2 cellular contexts compared by ENCODE assay signal in the genomic region with DNA sequence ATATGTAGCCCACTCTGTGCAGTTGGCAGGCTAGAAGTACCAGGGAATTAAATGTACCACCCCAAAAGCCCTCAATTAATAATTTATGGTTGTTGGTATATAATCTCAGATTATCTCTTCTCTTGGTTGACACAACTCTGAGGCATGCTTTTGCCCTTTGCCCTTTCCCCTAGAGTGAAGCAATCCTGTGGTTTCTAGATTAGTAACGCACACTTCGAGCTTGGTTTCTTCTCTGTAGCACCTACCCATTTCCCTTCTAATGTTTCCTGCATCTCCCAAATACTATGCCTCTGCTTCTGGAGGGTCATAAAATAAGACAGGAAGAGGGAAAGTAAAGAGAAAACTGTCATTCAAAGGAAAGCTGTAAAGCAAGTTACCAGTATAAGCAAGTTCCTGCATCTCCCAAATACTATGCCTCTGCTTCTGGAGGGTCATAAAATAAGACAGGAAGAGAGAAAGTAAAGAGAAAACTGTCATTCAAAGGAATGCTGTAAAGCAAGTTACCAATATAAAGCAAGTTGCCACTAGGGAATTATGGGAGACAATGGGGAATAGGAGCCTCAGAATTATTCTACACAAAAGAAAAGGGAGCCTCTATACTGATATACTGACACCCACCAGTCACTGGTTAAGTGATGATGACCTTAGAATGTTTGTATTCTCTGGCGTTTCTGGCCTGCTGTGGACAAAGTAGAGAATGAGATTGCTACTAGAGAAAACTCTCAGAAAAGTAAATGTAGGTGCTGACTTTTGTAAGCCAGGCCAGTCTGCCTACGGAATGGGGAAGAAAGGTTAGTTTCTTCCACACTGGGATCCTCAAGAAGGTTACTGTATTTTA.
TF ChIP-seq lines count a peak whose summit lies in the region.

No MANE protein-coding gene starts in this region.

TF ChIP-seq in HCT116, 20 proteins besides CTCF, POLR2A, EP300 and RAD21:
- TF ChIP-seq SIN3A (IDR thresholded peaks at IDR 0.05; ENCODE audit: low read depth) = no peak
- no peak for TF ChIP-seq ZFX (IDR thresholded peaks at IDR 0.05)
- TF ChIP-seq FOSL1 (IDR thresholded peaks at IDR 0.05; ENCODE audit: low read depth) = no peak
- TF ChIP-seq SP1 (IDR thresholded peaks at IDR 0.05; ENCODE audit: low read depth) = no peak
- TF ChIP-seq CEBPB (IDR thresholded peaks at IDR 0.05; ENCODE audit: low read depth) = peak; percentile 63; the same call in 1 of the 2 replicates

TF ChIP-seq in H1, 55 proteins besides CTCF, POLR2A, EP300 and RAD21:
- TF ChIP-seq SIRT6 (IDR thresholded peaks at IDR 0.05; ENCODE audit: low read length) (no peak), ASH2L (IDR thresholded peaks at IDR 0.05; ENCODE audit: low read length) (no peak), TBP (IDR thresholded peaks at IDR 0.05; ENCODE audit: low read depth, low read length) (no peak)
TF ChIP-seq in H1: peak in this region for 0.
